In the genomic region with DNA sequence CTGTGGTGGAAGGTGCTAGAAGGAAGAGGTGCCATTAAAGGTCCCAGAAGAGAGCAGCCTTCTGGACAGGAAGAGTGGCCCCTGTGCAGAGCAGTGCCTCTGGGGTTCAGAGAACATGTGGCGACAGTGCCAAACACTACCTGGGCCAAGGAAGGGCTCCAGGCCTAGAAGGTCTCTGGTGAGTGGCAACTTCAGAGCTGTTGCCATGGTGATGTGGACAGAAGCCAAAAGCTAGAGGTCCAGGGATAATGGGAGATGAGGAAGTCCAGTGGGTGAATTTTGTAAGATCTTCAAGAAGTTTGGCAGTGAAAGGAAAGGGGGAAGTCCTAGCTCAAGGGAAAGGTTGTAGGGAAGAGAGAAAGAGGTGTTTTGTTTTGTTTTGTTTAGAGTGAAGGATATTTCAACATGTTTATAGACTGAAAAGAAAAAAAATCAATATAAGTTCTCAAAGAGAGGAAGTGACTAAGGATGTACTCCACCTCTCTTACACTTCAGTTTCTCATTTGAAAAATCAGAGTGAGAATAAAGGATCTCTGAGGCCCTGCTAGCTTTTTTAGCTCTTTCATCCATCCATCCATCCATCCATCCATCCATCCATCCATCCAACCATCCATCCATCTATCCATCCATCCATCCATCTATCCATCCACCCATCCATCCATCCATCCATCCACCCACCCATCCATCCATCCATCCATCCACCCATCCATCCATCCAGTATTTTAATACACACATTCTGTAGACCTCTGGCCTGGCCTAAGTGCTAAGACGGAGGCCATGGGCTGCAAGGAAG, we compare ENCODE assay signal across 10 cellular contexts.
DNase-seq lines count a peak whose midpoint lies in the region; ATAC-seq and TF ChIP-seq lines count a peak whose summit lies in the region.
"Had no signal": no experiment of that assay in that cellular context is flagged by ENCODE, and none has a peak within 500 bp of the region (broad histone marks: within the 10 kb centered on the region; RNA-seq: fewer than 3 reads in every experiment).

No MANE protein-coding gene starts in this region.

- H3K18ac ChIP-seq in neuronal stem cell (ENCODE audit: low read length), result no peak overlapping the region

- H3K4me3 ChIP-seq in colonic mucosa (no peak overlapping the region), testis (no peak overlapping the region), neuronal stem cell (ENCODE audit: low read length in 2 of 2) (no peak overlapping the region)
- H3K4me3 ChIP-seq: smooth muscle cell had no signal

- no peak overlapping the region for H4K8ac ChIP-seq in neuronal stem cell (ENCODE audit: low read depth, low read length)

- no peak overlapping the region for H2BK5ac ChIP-seq in neuronal stem cell (ENCODE audit: low read length)

- 93 to 97% methylated on average over 2 of the region's 2 CpGs for WGBS in testis, 2 donors
- no CpG with 5 or more reads among the region's 2 CpGs for WGBS in neuronal stem cell (ENCODE audit: extremely low coverage in 2 of 2, insufficient read length in 2 of 2, insufficient replicate concordance in 1 of 2), 2 donors

- no peaks in the 10 kb centered on the region for H3K79me1 ChIP-seq in neuronal stem cell (ENCODE audit: low read depth, low read length)

- H3K36me3 ChIP-seq in colonic mucosa (no peaks in the 10 kb centered on the region), testis (ENCODE audit: low read depth, missing control alignments) (no peaks in the 10 kb centered on the region), neuronal stem cell (replicated peaks in 1 of 2; ENCODE audit: control insufficient read depth in 2 of 2, insufficient read depth in 2 of 2, low read length in 2 of 2) (no peaks in the 10 kb centered on the region)

- H2BK12ac ChIP-seq in neuronal stem cell (ENCODE audit: low read length), result no peak overlapping the region

- no peak overlapping the region for H2AK5ac ChIP-seq in neuronal stem cell (ENCODE audit: low read depth, low read length)

- H2AFZ ChIP-seq in neuronal stem cell (ENCODE audit: low read length), result no peak overlapping the region

- H3K9me3 Mint-ChIP-seq in activated naive CD4-positive, alpha-beta T cell treated with anti-CD3 and anti-CD28 coated beads, Interleukin-2, amount 50 U/mL, for 72 hours, result no peaks in the 10 kb centered on the region

- H3K14ac ChIP-seq in neuronal stem cell (ENCODE audit: low read length), result no peak overlapping the region

- peaks cover 0 to 13% of the 10 kb centered on the region in 2 donors for H3K36me3 Mint-ChIP-seq in activated naive CD4-positive, alpha-beta T cell treated with anti-CD3 and anti-CD28 coated beads, Interleukin-2, amount 50 U/mL, for 72 hours

- H3K27ac ChIP-seq in colonic mucosa (no peak overlapping the region), testis (no peak overlapping the region), neuronal stem cell (replicated peaks; ENCODE audit: low read length) (no peak overlapping the region)

- peak overlapping the region; percentile 30 to 96 for H3K27ac Mint-ChIP-seq in activated naive CD4-positive, alpha-beta T cell treated with anti-CD3 and anti-CD28 coated beads, Interleukin-2, amount 50 U/mL, for 72 hours

- no peak overlapping the region for H2BK120ac ChIP-seq in neuronal stem cell (ENCODE audit: low read depth, low read length)

- H2BK15ac ChIP-seq in neuronal stem cell (ENCODE audit: low read length), result no peak overlapping the region

- intact Hi-C loops in colonic mucosa (cut with DNase I), result no loop called here
- intact Hi-C loops in testis (cut with DNase I; ENCODE audit: low total_unique reads), result no loop called here

- H3K4ac ChIP-seq in neuronal stem cell (ENCODE audit: low read length), result no peak overlapping the region

- H3K9ac ChIP-seq in colonic mucosa (ENCODE audit: low read depth in 2 of 2, low read length in 2 of 2) (no peak overlapping the region), neuronal stem cell (ENCODE audit: low read depth, low read length, poor library complexity) (no peak overlapping the region)

- no peak for TF ChIP-seq CTCF in colonic mucosa (IDR thresholded peaks at IDR 0.05)
- no peak for TF ChIP-seq CTCF in testis (IDR thresholded peaks at IDR 0.05)

- TF ChIP-seq POLR2A in testis (IDR thresholded peaks at IDR 0.05), result no peak

- no peak for DNase-seq in activated naive CD4-positive, alpha-beta T cell treated with anti-CD3 and anti-CD28 coated beads, Interleukin-2, amount 50 U/mL, for 72 hours (ENCODE audit: low spot score in 2 of 2)
- no peak for DNase-seq in activated naive CD4-positive, alpha-beta T cell treated with Interleukin-2 at 50 U/mL for 16 hours
- DNase-seq in NOMO-1 treated with DMSO at 0.1 percent for 48 hours (lab: John Stamatoyannopoulos, UW; ENCODE audit: unreplicated experiment), result peak; percentile 85
- DNase-seq in colonic mucosa, result peak; percentile 36
- DNase-seq in testis, result peak; percentile 44
- DNase-seq in neuronal stem cell (ENCODE audit: low spot score), result no peak
- DNase-seq in stimulated activated naive CD4-positive, alpha-beta T cell (lab: John Stamatoyannopoulos, UW), result no peak
- DNase-seq: GDM1 had no signal

- no peak overlapping the region for H3K4me2 ChIP-seq in neuronal stem cell (ENCODE audit: insufficient read depth, low read length, poor library complexity, severe bottlenecking)
- H3K4me2 ChIP-seq: smooth muscle cell had no signal

- no peak overlapping the region for H3K23ac ChIP-seq in neuronal stem cell (ENCODE audit: low read depth, low read length, poor library complexity)

- ATAC-seq in activated naive CD4-positive, alpha-beta T cell treated with anti-CD3 and anti-CD28 coated beads, Interleukin-2, amount 50 U/mL, for 72 hours, result peak; percentile 42 to 81
- no peak for ATAC-seq in GM21360 (IDR thresholded peaks at IDR 0.05; ENCODE audit: unreplicated experiment)

- no peaks in the 10 kb centered on the region for H3K27me3 ChIP-seq in colonic mucosa
- no peaks in the 10 kb centered on the region for H3K27me3 ChIP-seq in testis
- peaks cover 0 to 10% (median 0%) of the 10 kb centered on the region in 3 experiments for H3K27me3 ChIP-seq in neuronal stem cell (ENCODE audit: control insufficient read depth in 3 of 3, insufficient read depth in 3 of 3, low read depth in 1 of 3, low read length in 3 of 3)

- no peak overlapping the region for H4K91ac ChIP-seq in neuronal stem cell (ENCODE audit: low read depth, low read length, poor library complexity)

- H3K4me1 ChIP-seq in colonic mucosa, result peaks cover 7% of the 10 kb centered on the region
- no peaks in the 10 kb centered on the region for H3K4me1 ChIP-seq in testis
- peaks cover 0 to 3% of the 10 kb centered on the region in 2 donors for H3K4me1 ChIP-seq in neuronal stem cell (ENCODE audit: control insufficient read depth in 2 of 2, insufficient read depth in 1 of 2, low read depth in 1 of 2, low read length in 2 of 2)

- H3K9me3 ChIP-seq in colonic mucosa, result no peaks in the 10 kb centered on the region
- no peaks in the 10 kb centered on the region for H3K9me3 ChIP-seq in testis
- no peaks in the 10 kb centered on the region for H3K9me3 ChIP-seq in neuronal stem cell (replicated peaks in 1 of 2; ENCODE audit: control insufficient read depth in 2 of 2, insufficient read depth in 1 of 2, low read depth in 1 of 2, low read length in 2 of 2)

Comparison
In these comparisons a context has a peak if more than half of its experiments do, and no peak if none do; other contexts are left out.
1. DNase-seq: peak in NOMO-1 treated with DMSO at 0.1 percent for 48 hours (single experiment), colonic mucosa (single experiment) and testis (single experiment); none in activated naive CD4-positive, alpha-beta T cell treated with anti-CD3 and anti-CD28 coated beads, Interleukin-2, amount 50 U/mL, for 72 hours (0 of 2), activated naive CD4-positive, alpha-beta T cell treated with Interleukin-2 at 50 U/mL for 16 hours (single experiment), neuronal stem cell (single experiment) and stimulated activated naive CD4-positive, alpha-beta T cell (0 of 6).